Comparison of ENCODE assay signal across 15 cellular contexts in genomic region chr9:123275381-123275780, GRCh38. TPM values are rescaled to one million over a fixed set of nuclear protein-coding genes. Genes with fewer than 3 reads are reported as not detected.
DNase-seq lines count a peak whose midpoint lies in the region; ATAC-seq and TF ChIP-seq lines count a peak whose summit lies in the region.
"Had no signal": no experiment of that assay in that cellular context is flagged by ENCODE, and none has a peak within 500 bp of the region (broad histone marks: within the 10 kb centered on the region; RNA-seq: fewer than 3 reads in every experiment).

No MANE protein-coding gene starts in this region.

- H2BK12ac ChIP-seq in neuronal stem cell (ENCODE audit: low read length), result no peak overlapping the region

- in situ Hi-C loops in mammary epithelial cell (cut with MboI; ENCODE audit: low sequenced_read_pairs in 2 of 2), result no loop called here

- no peak for ATAC-seq in central memory CD8-positive, alpha-beta T cell (replicated peaks; ENCODE audit: extremely low read depth, poor library complexity, severe bottlenecking)
- no peak for ATAC-seq in left lung
- ATAC-seq: PC-3 had no signal

- no peak overlapping the region for H3K18ac ChIP-seq in neuronal stem cell (ENCODE audit: low read length)

- H3K9me3 Mint-ChIP-seq in central memory CD8-positive, alpha-beta T cell, result no peaks in the 10 kb centered on the region

- H2BK5ac ChIP-seq in neuronal stem cell (ENCODE audit: low read length), result no peak overlapping the region

- no peaks in the 10 kb centered on the region for H3K79me2 ChIP-seq in DOHH2 (ENCODE audit: control insufficient read depth, low read length)
- H3K79me2 ChIP-seq in mammary epithelial cell (ENCODE audit: insufficient read depth, low read length), result no peaks in the 10 kb centered on the region

- H3K79me1 ChIP-seq in neuronal stem cell (ENCODE audit: low read depth, low read length), result no peaks in the 10 kb centered on the region

- TF ChIP-seq CTCF in DOHH2 (IDR thresholded peaks at IDR 0.05; ENCODE audit: low read depth, low read length, poor library complexity, severe bottlenecking) (no peak), mammary epithelial cell (conservative IDR thresholded peaks at IDR 0.05 in 1 of 2, IDR thresholded peaks at IDR 0.05 in 1 of 2; ENCODE audit: extremely low read depth in 1 of 2, insufficient read depth in 1 of 2, low read depth in 1 of 2, low read length in 2 of 2) (no peak), left lung (IDR thresholded peaks at IDR 0.05) (no peak)

- H3K4me3 ChIP-seq in DOHH2 (ENCODE audit: low read length) (peak overlapping the region; percentile 59), neuronal stem cell (ENCODE audit: low read length in 2 of 2) (no peak overlapping the region), mammary epithelial cell (replicated peaks in 1 of 3; ENCODE audit: insufficient read depth in 1 of 3, low read depth in 2 of 3, low read length in 3 of 3) (no peak overlapping the region), SJCRH30 (no peak overlapping the region), left lung (no peak overlapping the region)

- no peak overlapping the region for H4K91ac ChIP-seq in neuronal stem cell (ENCODE audit: low read depth, low read length, poor library complexity)

- no peak overlapping the region for H2BK15ac ChIP-seq in neuronal stem cell (ENCODE audit: low read length)

- H3K14ac ChIP-seq in neuronal stem cell (ENCODE audit: low read length), result no peak overlapping the region

- H3K27ac ChIP-seq in DOHH2 (ENCODE audit: low read depth, low read length) (peak overlapping the region; percentile 51), neuronal stem cell (replicated peaks; ENCODE audit: low read length) (peak overlapping the region; percentile 44), mammary epithelial cell (ENCODE audit: insufficient read depth, low read depth, low read length) (no peak overlapping the region), SJCRH30 (no peak overlapping the region), left lung (no peak overlapping the region)
- H3K27ac ChIP-seq: KMS-11, RWPE1 had no signal

- peaks cover 21% of the 10 kb centered on the region for H3K27me3 Mint-ChIP-seq in central memory CD8-positive, alpha-beta T cell

- H3K27me3 ChIP-seq in DOHH2 (ENCODE audit: control insufficient read depth, low read length) (no peaks in the 10 kb centered on the region), neuronal stem cell (ENCODE audit: control insufficient read depth in 3 of 3, insufficient read depth in 3 of 3, low read depth in 1 of 3, low read length in 3 of 3) (no peaks in the 10 kb centered on the region), mammary epithelial cell (ENCODE audit: insufficient read depth, low read length) (peaks cover 6% of the 10 kb centered on the region), SJCRH30 (peaks cover 9% of the 10 kb centered on the region), left lung (no peaks in the 10 kb centered on the region)

- no peak overlapping the region for H3K4me3 Mint-ChIP-seq in central memory CD8-positive, alpha-beta T cell
- H3K4me3 Mint-ChIP-seq: CD8-positive, alpha-beta memory T cell had no signal

- CTCF ChIA-PET in mammary epithelial cell (lab: Charles Lee; ENCODE audit: low non-redundant PET), result no interaction called here

- no peak overlapping the region for H2AK5ac ChIP-seq in neuronal stem cell (ENCODE audit: low read depth, low read length)

- H3K36me3 Mint-ChIP-seq in central memory CD8-positive, alpha-beta T cell (ENCODE audit: insufficient read depth), result no peaks in the 10 kb centered on the region

- H3K9me3 ChIP-seq in DOHH2 (ENCODE audit: control insufficient read depth, insufficient read depth, low read length) (peaks cover 11% of the 10 kb centered on the region; the same call in 1 of the 2 replicates), neuronal stem cell (replicated peaks in 1 of 2; ENCODE audit: control insufficient read depth in 2 of 2, insufficient read depth in 1 of 2, low read depth in 1 of 2, low read length in 2 of 2) (peaks cover 0 to 3% of the 10 kb centered on the region in 2 donors), mammary epithelial cell (replicated peaks; ENCODE audit: insufficient read depth, low read length) (no peaks in the 10 kb centered on the region), SJCRH30 (replicated peaks) (peaks cover 3% of the 10 kb centered on the region; the same call in 1 of the 2 replicates), left lung (peaks cover 0 to 4% of the 10 kb centered on the region in 2 donors)

- H3K9me2 ChIP-seq in DOHH2 (replicated peaks; ENCODE audit: control insufficient read depth, low read length), result no peaks in the 10 kb centered on the region

- dilution Hi-C loops in mammary epithelial cell (cut with HindIII; ENCODE audit: low sequenced_read_pairs), result no loop called here

- intact Hi-C loops in mammary epithelial cell (cut with micrococcal nuclease) (no loop called here), left lung (cut with DNase I) (no loop called here)

- H3K36me3 ChIP-seq in DOHH2 (ENCODE audit: control insufficient read depth, low read length) (no peaks in the 10 kb centered on the region), neuronal stem cell (replicated peaks in 1 of 2; ENCODE audit: control insufficient read depth in 2 of 2, insufficient read depth in 2 of 2, low read length in 2 of 2) (no peaks in the 10 kb centered on the region), mammary epithelial cell (ENCODE audit: insufficient read depth, low read length) (no peaks in the 10 kb centered on the region), SJCRH30 (no peaks in the 10 kb centered on the region), left lung (no peaks in the 10 kb centered on the region)

- no peak overlapping the region for H2BK120ac ChIP-seq in neuronal stem cell (ENCODE audit: low read depth, low read length)

- BruUV-seq in mammary epithelial cell (replicated peaks; lab: Mats Ljungman, UMichigan), result no TSS peak

- DNase-seq in NCI-H526 (lab: John Stamatoyannopoulos, UW) (peak; percentile 58 to 63), neuronal stem cell (ENCODE audit: low spot score) (no peak), mammary epithelial cell (no peak), SJCRH30 (no peak), left lung (no peak)
- DNase-seq in central memory CD8-positive, alpha-beta T cell (ENCODE audit: low spot score in 2 of 2), result no peak
- DNase-seq in effector CD8-positive, alpha-beta T cell (lab: John Stamatoyannopoulos, UW), result no peak
- DNase-seq: CD8-positive, alpha-beta memory T cell; NCI-H1417; NCI-H187 treated with DMSO at 0.1 percent for 48 hours; NCI-H446; PC-3 had no signal

- no peaks in the 10 kb centered on the region for H3K4me1 Mint-ChIP-seq in central memory CD8-positive, alpha-beta T cell

- H3K4me2 ChIP-seq in DOHH2 (ENCODE audit: low read length), result peak overlapping the region; percentile 80
- no peak overlapping the region for H3K4me2 ChIP-seq in neuronal stem cell (ENCODE audit: insufficient read depth, low read length, poor library complexity, severe bottlenecking)
- H3K4me2 ChIP-seq in mammary epithelial cell (ENCODE audit: insufficient read depth, low read depth, low read length), result no peak overlapping the region
- H3K4me2 ChIP-seq: KMS-11 had no signal

- H2AFZ ChIP-seq in neuronal stem cell (ENCODE audit: low read length), result peak overlapping the region; percentile 59
- H2AFZ ChIP-seq in mammary epithelial cell (ENCODE audit: low read depth, low read length), result no peak overlapping the region

- no CpG with 5 or more reads among the region's 1 CpG for WGBS in neuronal stem cell (ENCODE audit: extremely low coverage in 2 of 2, insufficient read length in 2 of 2, insufficient replicate concordance in 1 of 2), 2 donors
- WGBS in mammary epithelial cell (ENCODE audit: low coverage, missing lambda C conversion rate), result 100% methylated on average over 1 of the region's 1 CpG

- no peak overlapping the region for H3K4ac ChIP-seq in neuronal stem cell (ENCODE audit: low read length)

- H4K8ac ChIP-seq in neuronal stem cell (ENCODE audit: low read depth, low read length), result no peak overlapping the region

- no peak overlapping the region for H3K23ac ChIP-seq in neuronal stem cell (ENCODE audit: low read depth, low read length, poor library complexity)

- no peak overlapping the region for H3K9ac ChIP-seq in neuronal stem cell (ENCODE audit: low read depth, low read length, poor library complexity)
- no peak overlapping the region for H3K9ac ChIP-seq in mammary epithelial cell (ENCODE audit: insufficient read depth, low read length)
- H3K9ac ChIP-seq: KMS-11 had no signal

- H3K4me1 ChIP-seq in DOHH2 (ENCODE audit: control insufficient read depth, low read length) (peaks cover 25% of the 10 kb centered on the region), neuronal stem cell (ENCODE audit: control insufficient read depth in 2 of 2, insufficient read depth in 1 of 2, low read depth in 1 of 2, low read length in 2 of 2) (peaks cover 3 to 5% of the 10 kb centered on the region in 2 donors), mammary epithelial cell (ENCODE audit: insufficient read depth, low read length) (no peaks in the 10 kb centered on the region), SJCRH30 (no peaks in the 10 kb centered on the region), left lung (no peaks in the 10 kb centered on the region)

- H3F3A ChIP-seq in DOHH2 (ENCODE audit: control insufficient read depth, insufficient read depth), result peaks cover 10% of the 10 kb centered on the region

- H4K20me1 ChIP-seq in DOHH2 (ENCODE audit: control insufficient read depth, insufficient read depth, low read depth, low read length) (no peaks in the 10 kb centered on the region), mammary epithelial cell (ENCODE audit: insufficient read depth, low read length) (no peaks in the 10 kb centered on the region)

- H3K27ac Mint-ChIP-seq in central memory CD8-positive, alpha-beta T cell (ENCODE audit: low read depth), result peak overlapping the region; percentile 38
- H3K27ac Mint-ChIP-seq: CD8-positive, alpha-beta memory T cell had no signal

RNA-seq across cellular contexts. Expression of gene STRBP, which starts 7.0 kb away (rescaled TPM):
- 54.4 TPM for polyA plus RNA-seq in neuronal stem cell (2013, experiment 1 of 2)
- 56.1 TPM for polyA plus RNA-seq in neuronal stem cell (2013, experiment 2 of 2)
- 10 to 100 TPM; 10.8 to 11.6 TPM for total RNA-seq in mammary epithelial cell
- polyA plus RNA-seq in mammary epithelial cell, result 7.9 TPM
- polyA minus RNA-seq in mammary epithelial cell, result 11.2 TPM
- total RNA-seq in SJCRH30 (2014; rRNA removed; shearing (Covaris generic)), result 33.8 and 40.5 TPM in 2 replicates
- total RNA-seq in left lung, result 10 to 100 TPM; 16.5 to 19.5 TPM

Comparison
In these comparisons a context has a peak if more than half of its experiments do, and no peak if none do; other contexts are left out.
1. H3K27ac ChIP-seq: peak in DOHH2 (single experiment) and neuronal stem cell (single experiment); none in mammary epithelial cell (single experiment), SJCRH30 (single experiment) and left lung (0 of 2).
2. DNase-seq: peak in NCI-H526 (2 of 2); none in central memory CD8-positive, alpha-beta T cell (0 of 2), neuronal stem cell (single experiment), mammary epithelial cell (single experiment), SJCRH30 (0 of 2), left lung (0 of 2) and effector CD8-positive, alpha-beta T cell (single experiment).